25 cellular contexts compared by ENCODE assay signal in the genomic region with DNA sequence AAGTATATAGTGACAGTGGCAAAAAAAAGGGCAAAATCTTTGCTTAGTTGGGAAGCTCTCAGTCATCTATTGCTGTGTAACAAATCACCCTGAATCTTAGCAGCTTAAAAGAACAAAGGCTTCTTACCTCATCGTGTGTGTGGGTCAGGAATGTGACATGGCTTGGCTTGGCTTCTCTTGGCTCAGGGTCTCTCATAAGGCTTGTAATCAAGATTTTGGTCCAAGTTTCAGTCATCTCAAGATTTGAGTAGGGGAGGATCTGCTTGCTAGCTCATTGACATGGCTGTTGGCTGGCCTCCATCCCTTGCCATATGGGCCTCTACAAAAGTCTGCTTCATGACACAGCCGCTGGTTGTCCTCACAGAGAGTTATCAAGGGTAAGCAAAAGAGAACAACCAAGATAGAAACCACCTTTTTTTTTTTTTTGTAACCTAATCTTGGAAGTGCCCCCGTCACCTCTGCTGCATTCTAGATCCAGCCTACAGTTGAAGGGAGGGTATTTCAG.
"Had no signal": no experiment of that assay in that cellular context is flagged by ENCODE, and none has a peak within 500 bp of the region (broad histone marks: within the 10 kb centered on the region; RNA-seq: fewer than 3 reads in every experiment).

No MANE protein-coding gene starts in this region.

- H3K9me3 ChIP-seq: neutrophil, ovary, psoas muscle, right atrium auricular region, upper lobe of right lung had no signal

- H3K36me3 ChIP-seq: esophagus squamous epithelium, neutrophil, ovary, right atrium auricular region, upper lobe of right lung had no signal

- H3K27me3 ChIP-seq: dorsolateral prefrontal cortex, esophagus squamous epithelium, foreskin keratinocyte, neutrophil, ovary, right atrium auricular region, upper lobe of right lung had no signal

- H3K27me3 Mint-ChIP-seq: activated B cell treated with CpG ODN at 0.5 μM for 24 hours; activated CD4-positive, alpha-beta memory T cell treated with anti-CD3 and anti-CD28 coated beads, Interleukin-2, amount 10 ng/mL, durations not matched to agents 7 days and 5 days; activated naive CD8-positive, alpha-beta T cell treated with anti-CD3 and anti-CD28 coated beads, Interleukin-2, amount 10 ng/mL, durations not matched to agents 7 days and 5 days had no signal

- H3K27ac Mint-ChIP-seq: activated B cell treated with CpG ODN at 0.5 μM for 24 hours; activated CD4-positive, alpha-beta memory T cell treated with anti-CD3 and anti-CD28 coated beads, Interleukin-2, amount 10 ng/mL, durations not matched to agents 7 days and 5 days; activated naive CD4-positive, alpha-beta T cell treated with anti-CD3 and anti-CD28 coated beads for 36 hours; activated naive CD8-positive, alpha-beta T cell treated with anti-CD3 and anti-CD28 coated beads, Interleukin-2, amount 10 ng/mL, durations not matched to agents 7 days and 5 days; activated T-cell treated with anti-CD3 and anti-CD28 coated beads, Interleukin-2, amount 50 U/mL, for 72 hours had no signal

- DNase-seq: activated B cell treated with CpG ODN at 0.5 μM for 24 hours; activated CD4-positive, alpha-beta memory T cell treated with anti-CD3 and anti-CD28 coated beads, Interleukin-2, amount 10 ng/mL, durations not matched to agents 7 days and 5 days; activated CD4-positive, alpha-beta T cell treated with anti-CD3 and anti-CD28 coated beads for 4 hours; activated effector memory CD4-positive, alpha-beta T cell treated with Interleukin-2 at 50 U/mL for 16 hours; activated naive CD4-positive, alpha-beta T cell treated with anti-CD3 and anti-CD28 coated beads for 36 hours; activated naive CD8-positive, alpha-beta T cell treated with anti-CD3 and anti-CD28 coated beads, Interleukin-2, amount 10 ng/mL, durations not matched to agents 7 days and 5 days; activated T-cell treated with anti-CD3 and anti-CD28 coated beads, Interleukin-2, amount 50 U/mL, for 72 hours; amniotic stem cell; esophagus squamous epithelium; hippocampal formation; left ventricle myocardium superior; ovary; psoas muscle; stimulated activated CD4-positive, alpha-beta T cell treated with anti-CD3 and anti-CD28 coated beads, Interleukin-12 subunit alpha, Interleukin-12 subunit beta, amount 100 ng/mL, for 4 hours; stimulated activated CD4-positive, alpha-beta T cell treated with anti-CD3 and anti-CD28 coated beads, Interleukin-4, amount 100 ng/mL, for 4 hours; stimulated activated naive CD8-positive, alpha-beta T cell treated with anti-CD3 and anti-CD28 coated beads, Interleukin-15, Interleukin-2, amounts not matched to agents 100 U/mL and 50 U/mL, for 24 hours; T-helper 1 cell; T-helper 9 cell; upper lobe of right lung had no signal

- H3K4me3 Mint-ChIP-seq: activated B cell treated with CpG ODN at 0.5 μM for 24 hours; activated CD4-positive, alpha-beta memory T cell treated with anti-CD3 and anti-CD28 coated beads, Interleukin-2, amount 10 ng/mL, durations not matched to agents 7 days and 5 days; activated naive CD4-positive, alpha-beta T cell treated with anti-CD3 and anti-CD28 coated beads for 36 hours; activated naive CD8-positive, alpha-beta T cell treated with anti-CD3 and anti-CD28 coated beads, Interleukin-2, amount 10 ng/mL, durations not matched to agents 7 days and 5 days; activated T-cell treated with anti-CD3 and anti-CD28 coated beads, Interleukin-2, amount 50 U/mL, for 72 hours; nephron had no signal

- H3K4me3 ChIP-seq: dorsolateral prefrontal cortex, esophagus squamous epithelium, ovary, psoas muscle, right atrium auricular region, upper lobe of right lung had no signal

- H3K4me1 Mint-ChIP-seq: activated B cell treated with CpG ODN at 0.5 μM for 24 hours; activated CD4-positive, alpha-beta memory T cell treated with anti-CD3 and anti-CD28 coated beads, Interleukin-2, amount 10 ng/mL, durations not matched to agents 7 days and 5 days had no signal

- H3K9me3 Mint-ChIP-seq: activated B cell treated with CpG ODN at 0.5 μM for 24 hours; activated CD4-positive, alpha-beta memory T cell treated with anti-CD3 and anti-CD28 coated beads, Interleukin-2, amount 10 ng/mL, durations not matched to agents 7 days and 5 days; activated naive CD4-positive, alpha-beta T cell treated with anti-CD3 and anti-CD28 coated beads for 36 hours had no signal

- FAIRE-seq: colon had no signal
